ENCODE assay signal across 25 cellular contexts in genomic region chr7:156347132-156347531, GRCh38.
"Had no signal": no experiment of that assay in that cellular context is flagged by ENCODE, and none has a peak within 500 bp of the region (broad histone marks: within the 10 kb centered on the region; RNA-seq: fewer than 3 reads in every experiment).

No MANE protein-coding gene starts in this region.

- H3K27me3 ChIP-seq: esophagus muscularis mucosa, foreskin keratinocyte, heart left ventricle, hepatocyte, neutrophil, pancreas, right lobe of liver, suprapubic skin, transverse colon had no signal

- H3K36me3 ChIP-seq: esophagus muscularis mucosa, gastroesophageal sphincter, heart left ventricle, neutrophil, pancreas, right lobe of liver, suprapubic skin, transverse colon had no signal

- DNase-seq: cortex of kidney; foreskin keratinocyte; heart left ventricle; kidney; mesenchymal stem cell; mucosa of descending colon; naive B cell; pancreas; right lobe of liver; small intestine; stimulated activated CD4-positive, alpha-beta T cell treated with anti-CD3 and anti-CD28 coated beads, Interleukin-15, amount 100 ng/mL, for 24 hours; stimulated activated CD4-positive, alpha-beta T cell treated with anti-CD3 and anti-CD28 coated beads, Interleukin-4, amount 100 ng/mL, for 1 hour; stimulated activated CD8-positive, alpha-beta memory T cell treated with anti-CD3 and anti-CD28 coated beads, Interleukin-4, amount 100 ng/mL, for 48 hours; stimulated activated naive CD4-positive, alpha-beta T cell; stimulated activated naive CD8-positive, alpha-beta T cell treated with anti-CD3 and anti-CD28 coated beads, Interleukin-15, amount 100 ng/mL, for 72 hours; transverse colon had no signal

- H3K4me1 ChIP-seq: foreskin keratinocyte, gastroesophageal sphincter, heart left ventricle, pancreas, right lobe of liver, suprapubic skin, transverse colon had no signal

- H3K4me2 ChIP-seq: hepatocyte had no signal

- ATAC-seq: foreskin keratinocyte; gastroesophageal sphincter; heart left ventricle; left lobe of liver; mucosa of descending colon; natural killer cell treated with Interleukin-12 subunit alpha and Interleukin-12 subunit beta and Interleukin-15 and Interleukin-18, amount 100 ng/mL, for 72 hours; pancreas; right lobe of liver; stimulated activated naive CD8-positive, alpha-beta T cell treated with anti-CD3 and anti-CD28 coated beads, Interleukin-15, amount 100 ng/mL, for 72 hours had no signal

- H2AFZ ChIP-seq: hepatocyte had no signal

- H3K27ac ChIP-seq: epithelial cell of prostate, esophagus muscularis mucosa, foreskin keratinocyte, gastroesophageal sphincter, heart left ventricle, hepatocyte, neutrophil, pancreas, right lobe of liver, suprapubic skin, transverse colon had no signal

- H3K79me2 ChIP-seq: hepatocyte had no signal

- H3K9me3 ChIP-seq: esophagus muscularis mucosa, gastroesophageal sphincter, heart left ventricle, mucosa of descending colon, neutrophil, pancreas, right lobe of liver, suprapubic skin, transverse colon had no signal

- H3K4me3 ChIP-seq: esophagus muscularis mucosa, gastroesophageal sphincter, heart left ventricle, hepatocyte, lung, mucosa of descending colon, pancreas, right lobe of liver, suprapubic skin, transverse colon had no signal
